11 cellular contexts compared by ENCODE assay signal in genomic region chr3:102529452-102529851, GRCh38.
DNase-seq lines count a peak whose midpoint lies in the region; ATAC-seq and TF ChIP-seq lines count a peak whose summit lies in the region.
"Had no signal": no experiment of that assay in that cellular context is flagged by ENCODE, and none has a peak within 500 bp of the region (broad histone marks: within the 10 kb centered on the region; RNA-seq: fewer than 3 reads in every experiment).

No MANE protein-coding gene starts in this region.

- no TSS peak for BruUV-seq in Panc1 (replicated peaks; lab: Mats Ljungman, UMichigan)

- peaks cover 3% of the 10 kb centered on the region for H3K4me1 Mint-ChIP-seq in activated T-helper 2 cell treated with anti-CD3 and anti-CD28 coated beads, Interferon-gamma antibody, Interleukin-2, Interleukin-4, amounts not matched to agents 10 μg/mL and 5 μg/mL and 100 μg/mL, durations not matched to agents 14 hours and 24 hours and 36 hours (ENCODE audit: low read depth)

- POLR2A ChIA-PET in Panc1 (lab: Charles Lee): no interaction called here

- no peaks in the 10 kb centered on the region for H3K27me3 ChIP-seq in Panc1 (ENCODE audit: control insufficient read depth, insufficient read depth, low read length)
- H3K27me3 ChIP-seq: SJSA1 had no signal

- H3K9me3 Mint-ChIP-seq in activated T-helper 2 cell treated with anti-CD3 and anti-CD28 coated beads, Interferon-gamma antibody, Interleukin-2, Interleukin-4, amounts not matched to agents 10 μg/mL and 5 μg/mL and 100 μg/mL, durations not matched to agents 14 hours and 24 hours and 36 hours: no peaks in the 10 kb centered on the region
- H3K9me3 Mint-ChIP-seq: naive B cell had no signal

- H3K27me3 Mint-ChIP-seq in activated T-helper 2 cell treated with anti-CD3 and anti-CD28 coated beads, Interferon-gamma antibody, Interleukin-2, Interleukin-4, amounts not matched to agents 10 μg/mL and 5 μg/mL and 100 μg/mL, durations not matched to agents 14 hours and 24 hours and 36 hours (ENCODE audit: low read depth): peaks cover 2% of the 10 kb centered on the region

- TF ChIP-seq CTCF in Panc1 (IDR thresholded peaks at IDR 0.05): peak; percentile 50
- peak; percentile 56 for TF ChIP-seq CTCF in retinal pigment epithelial cell (conservative IDR thresholded peaks at IDR 0.05; ENCODE audit: low read depth, low read length)

- H3K36me3 Mint-ChIP-seq in activated T-helper 2 cell treated with anti-CD3 and anti-CD28 coated beads, Interferon-gamma antibody, Interleukin-2, Interleukin-4, amounts not matched to agents 10 μg/mL and 5 μg/mL and 100 μg/mL, durations not matched to agents 14 hours and 24 hours and 36 hours (ENCODE audit: low read depth): no peaks in the 10 kb centered on the region
- H3K36me3 Mint-ChIP-seq: naive B cell had no signal

- intact Hi-C loops in Panc1 (cut with micrococcal nuclease; ENCODE audit: unreplicated experiment) (no loop called here), Right ventricle myocardium superior (cut with DNase I) (no loop called here)
- intact Hi-C loops in activated T-helper 2 cell treated with anti-CD3 and anti-CD28 coated beads, Interferon-gamma antibody, Interleukin-2, Interleukin-4, amounts not matched to agents 10 μg/mL and 5 μg/mL and 100 μg/mL, durations not matched to agents 14 hours and 24 hours and 36 hours (cut with micrococcal nuclease): no loop called here

- no peaks in the 10 kb centered on the region for H3K4me1 ChIP-seq in Panc1 (ENCODE audit: control insufficient read depth, insufficient read depth, low read length)
- H3K4me1 ChIP-seq: SJSA1 had no signal

- no peak overlapping the region for H3K27ac ChIP-seq in Panc1 (ENCODE audit: low read length)
- H3K27ac ChIP-seq: SJSA1 had no signal

- H3K4me3 Mint-ChIP-seq in activated T-helper 2 cell treated with anti-CD3 and anti-CD28 coated beads, Interferon-gamma antibody, Interleukin-2, Interleukin-4, amounts not matched to agents 10 μg/mL and 5 μg/mL and 100 μg/mL, durations not matched to agents 14 hours and 24 hours and 36 hours (ENCODE audit: low read depth): no peak overlapping the region
- H3K4me3 Mint-ChIP-seq: naive B cell had no signal

- no peaks in the 10 kb centered on the region for H3K9me3 ChIP-seq in Panc1 (ENCODE audit: control insufficient read depth, insufficient read depth, low read depth, low read length)
- H3K9me3 ChIP-seq: SJSA1 had no signal

- no peak for ATAC-seq in Panc1
- ATAC-seq in Right ventricle myocardium superior (ENCODE audit: poor library complexity): peak; percentile 82
- ATAC-seq in HG02870 (IDR thresholded peaks at IDR 0.05; ENCODE audit: unreplicated experiment): no peak

- CTCF ChIA-PET in Panc1 (lab: Charles Lee): interaction anchor here (0.6 to 1.4 kb wide), 3 partner anchors 24 to 292 kb away, joined by 3 to 9 read pairs (median 8); no protein-coding TSS in a partner anchor

- H3K27ac Mint-ChIP-seq in activated T-helper 2 cell treated with anti-CD3 and anti-CD28 coated beads, Interferon-gamma antibody, Interleukin-2, Interleukin-4, amounts not matched to agents 10 μg/mL and 5 μg/mL and 100 μg/mL, durations not matched to agents 14 hours and 24 hours and 36 hours: no peak overlapping the region
- H3K27ac Mint-ChIP-seq: naive B cell had no signal

- no peak overlapping the region for H3K4me3 ChIP-seq in Panc1 (ENCODE audit: low read depth in 2 of 2, low read length in 2 of 2)
- H3K4me3 ChIP-seq in retinal pigment epithelial cell (ENCODE audit: low read length): no peak overlapping the region
- H3K4me3 ChIP-seq: SJSA1 had no signal

- in situ Hi-C loops in Panc1 (cut with HindIII; ENCODE audit: low pct_unique_long_range_greater_than_20kb, low sequenced_read_pairs): loop anchor here (25.0 kb wide), 2 partner anchors 292 to 717 kb away; no protein-coding TSS in a partner anchor

- peak; percentile 3 for DNase-seq in NCI-H1092 treated with DMSO at 0.1 percent for 48 hours (lab: John Stamatoyannopoulos, UW)
- DNase-seq in NCI-H1092 (lab: John Stamatoyannopoulos, UW): no peak
- peak; percentile 12 for DNase-seq in Panc1 (ENCODE audit: low read depth, low spot score)
- DNase-seq in Right ventricle myocardium superior: no peak
- no peak for DNase-seq in retinal pigment epithelial cell (ENCODE audit: low read depth)
- DNase-seq in NCI-H2107 (lab: John Stamatoyannopoulos, UW): no peak
- DNase-seq in activated T-helper 2 cell treated with anti-CD3 and anti-CD28 coated beads, Interferon-gamma antibody, Interleukin-2, Interleukin-4, amounts not matched to agents 10 μg/mL and 5 μg/mL and 100 μg/mL, durations not matched to agents 14 hours and 24 hours and 36 hours (ENCODE audit: low spot score): no peak
- DNase-seq: naive B cell; stimulated activated naive CD4-positive, alpha-beta T cell had no signal

- H3K36me3 ChIP-seq in Panc1 (ENCODE audit: control insufficient read depth, insufficient read depth, low read length): no peaks in the 10 kb centered on the region
- H3K36me3 ChIP-seq: SJSA1 had no signal

Comparison
In these comparisons a context has a peak if more than half of its experiments do, and no peak if none do; other contexts are left out.
1. DNase-seq: peak in NCI-H1092 treated with DMSO at 0.1 percent for 48 hours (single experiment) and Panc1 (single experiment); none in NCI-H1092 (single experiment), Right ventricle myocardium superior (single experiment), retinal pigment epithelial cell (single experiment), NCI-H2107 (single experiment) and activated T-helper 2 cell treated with anti-CD3 and anti-CD28 coated beads, Interferon-gamma antibody, Interleukin-2, Interleukin-4, amounts not matched to agents 10 μg/mL and 5 μg/mL and 100 μg/mL, durations not matched to agents 14 hours and 24 hours and 36 hours (single experiment).